12 cellular contexts compared by ENCODE assay signal in genomic region chr17:82053130-82053529, GRCh38. TPM values are rescaled to one million over a fixed set of nuclear protein-coding genes. Genes with fewer than 3 reads are reported as not detected.
DNase-seq lines count a peak whose midpoint lies in the region; ATAC-seq, FAIRE-seq and TF ChIP-seq lines count a peak whose summit lies in the region.
"Had no signal": no experiment of that assay in that cellular context is flagged by ENCODE, and none has a peak within 500 bp of the region (broad histone marks: within the 10 kb centered on the region; RNA-seq: fewer than 3 reads in every experiment).

No MANE protein-coding gene starts in this region.

- H3K27me3 ChIP-seq in heart right ventricle (no peaks in the 10 kb centered on the region), right atrium auricular region (no peaks in the 10 kb centered on the region), upper lobe of right lung (no peaks in the 10 kb centered on the region)

- FAIRE-seq in kidney (lab: Jason Lieb, UNC) = no peak

- peaks cover 12 to 39% (median 28%) of the 10 kb centered on the region in 9 donors for H3K4me1 ChIP-seq in heart right ventricle
- H3K4me1 ChIP-seq in right atrium auricular region = peaks cover 0 to 32% of the 10 kb centered on the region in 2 donors
- H3K4me1 ChIP-seq in kidney (ENCODE audit: control insufficient read depth in 1 of 2, insufficient read depth in 1 of 2, low read depth in 1 of 2, low read length in 2 of 2) = peaks cover 12 to 32% of the 10 kb centered on the region in 2 donors
- H3K4me1 ChIP-seq in upper lobe of right lung = peaks cover 20% of the 10 kb centered on the region

- H3K36me3 ChIP-seq in heart right ventricle (peaks cover 3 to 72% (median 29%) of the 10 kb centered on the region in 9 donors), right atrium auricular region (peaks cover 57% of the 10 kb centered on the region), kidney (ENCODE audit: control insufficient read depth in 1 of 2, insufficient read depth in 2 of 2, low read length in 2 of 2) (peaks cover 2 to 9% of the 10 kb centered on the region in 2 donors), upper lobe of right lung (peaks cover 50% of the 10 kb centered on the region)

- TF ChIP-seq CTCF in heart right ventricle (IDR thresholded peaks at IDR 0.05) (no peak), right atrium auricular region (IDR thresholded peaks at IDR 0.05) (no peak), kidney (IDR thresholded peaks at IDR 0.05; ENCODE audit: borderline replicate concordance, extremely low read depth, insufficient read depth) (no peak), upper lobe of right lung (IDR thresholded peaks at IDR 0.05) (no peak)

- no peak for ATAC-seq in heart right ventricle
- no peak for ATAC-seq in activated naive CD8-positive, alpha-beta T cell treated with anti-CD3 and anti-CD28 coated beads, Interleukin-2, amount 10 ng/mL, durations not matched to agents 7 days and 5 days (ENCODE audit: low read depth)
- no peak for ATAC-seq in upper lobe of right lung
- ATAC-seq in GM21528 (IDR thresholded peaks at IDR 0.05; ENCODE audit: low FRiP score, unreplicated experiment) = no peak

- H3K4me1 Mint-ChIP-seq in activated naive CD8-positive, alpha-beta T cell treated with anti-CD3 and anti-CD28 coated beads, Interleukin-2, amount 10 ng/mL, durations not matched to agents 7 days and 5 days = peaks cover 8% of the 10 kb centered on the region

- DNase-seq in heart right ventricle (no peak), right atrium auricular region (ENCODE audit: low spot score) (no peak), kidney (peak; percentile 72), upper lobe of right lung (no peak), NCI-H69 (lab: John Stamatoyannopoulos, UW) (no peak), ACHN (no peak)
- no peak for DNase-seq in activated naive CD8-positive, alpha-beta T cell treated with anti-CD3 and anti-CD28 coated beads, Interleukin-2, amount 10 ng/mL, durations not matched to agents 7 days and 5 days
- DNase-seq: activated CD4-positive, CD25-positive, alpha-beta regulatory T cell; DMS79 treated with DMSO at 0.1 percent for 48 hours; erythroblast; NCI-H1105 had no signal

- peak overlapping the region in 7 of 10 donors; percentile 73 to 97 (median 86) for H3K4me3 ChIP-seq in heart right ventricle
- peak overlapping the region in 1 of 2 donors; percentile 83 for H3K4me3 ChIP-seq in right atrium auricular region
- H3K4me3 ChIP-seq in kidney (ENCODE audit: low read length in 2 of 2) = peak overlapping the region in 1 of 2 donors; percentile 80
- peak overlapping the region; percentile 83 for H3K4me3 ChIP-seq in upper lobe of right lung

- H3K27me3 Mint-ChIP-seq in activated naive CD8-positive, alpha-beta T cell treated with anti-CD3 and anti-CD28 coated beads, Interleukin-2, amount 10 ng/mL, durations not matched to agents 7 days and 5 days = no peaks in the 10 kb centered on the region

- 90 to 92% methylated on average over 19 of the region's 19 CpGs for WGBS in heart right ventricle, 2 donors

- H3K4me3 Mint-ChIP-seq in activated naive CD8-positive, alpha-beta T cell treated with anti-CD3 and anti-CD28 coated beads, Interleukin-2, amount 10 ng/mL, durations not matched to agents 7 days and 5 days = peak overlapping the region; percentile 74

- H3K9me3 ChIP-seq in heart right ventricle = no peaks in the 10 kb centered on the region
- no peaks in the 10 kb centered on the region for H3K9me3 ChIP-seq in right atrium auricular region
- H3K9me3 ChIP-seq in kidney (ENCODE audit: control insufficient read depth in 1 of 2, low read length in 2 of 2) = no peaks in the 10 kb centered on the region
- no peaks in the 10 kb centered on the region for H3K9me3 ChIP-seq in upper lobe of right lung

- POLR2A ChIA-PET in activated naive CD8-positive, alpha-beta T cell treated with anti-CD3 and anti-CD28 coated beads, Interleukin-2, amount 10 ng/mL, durations not matched to agents 7 days and 5 days (lab: Charles Lee) = interaction anchor here (1.2 to 1.3 kb wide), 3 partner anchors 16 to 45 kb away, joined by 3 to 4 read pairs (median 3); partner anchors contain the start of genes DCXR and FASN

- in situ Hi-C loops in ACHN (cut with HindIII; ENCODE audit: low pct_ligation_motif_present, low pct_unique_long_range_greater_than_20kb, low sequenced_read_pairs) = no loop called here

- no peak overlapping the region for H3K27ac ChIP-seq in heart right ventricle
- no peak overlapping the region for H3K27ac ChIP-seq in right atrium auricular region
- H3K27ac ChIP-seq in kidney (ENCODE audit: low read depth in 2 of 2, low read length in 2 of 2) = no peak overlapping the region
- no peak overlapping the region for H3K27ac ChIP-seq in upper lobe of right lung

- H3K27ac Mint-ChIP-seq in activated naive CD8-positive, alpha-beta T cell treated with anti-CD3 and anti-CD28 coated beads, Interleukin-2, amount 10 ng/mL, durations not matched to agents 7 days and 5 days = peak overlapping the region; percentile 58

- intact Hi-C loops in heart right ventricle (cut with DNase I) = loop anchor here in 1 of 10 donors (5.0 kb wide), 1 partner anchor 44 kb away; the partner anchor contains the start of gene FASN
- intact Hi-C loops in kidney (cut with DNase I) = no loop called here
- intact Hi-C loops in upper lobe of right lung (cut with DNase I) = no loop called here

- no peaks in the 10 kb centered on the region for H3K36me3 Mint-ChIP-seq in activated naive CD8-positive, alpha-beta T cell treated with anti-CD3 and anti-CD28 coated beads, Interleukin-2, amount 10 ng/mL, durations not matched to agents 7 days and 5 days

- H3K9me3 Mint-ChIP-seq in activated naive CD8-positive, alpha-beta T cell treated with anti-CD3 and anti-CD28 coated beads, Interleukin-2, amount 10 ng/mL, durations not matched to agents 7 days and 5 days = no peaks in the 10 kb centered on the region

- peak overlapping the region in 1 of 2 donors; percentile 69 for H3K9ac ChIP-seq in kidney (ENCODE audit: low read length in 2 of 2)

RNA-seq across cellular contexts. Expression of gene GPS1, which starts 1.4 kb away (rescaled TPM):
- total RNA-seq in heart right ventricle = 10 to 100 TPM; 68.9 to 96.6 (median 80.6) TPM
- polyA plus RNA-seq in heart right ventricle = 100 to 1,000 TPM; 102 to 183 TPM
- total RNA-seq in right atrium auricular region = 10 to 100 TPM; 79.5 to 90.8 TPM
- 10 to 100 TPM; 76.0 to 79.8 TPM for total RNA-seq in activated naive CD8-positive, alpha-beta T cell treated with anti-CD3 and anti-CD28 coated beads, Interleukin-2, amount 10 ng/mL, durations not matched to agents 7 days and 5 days
- 99.3 TPM for total RNA-seq in kidney
- 149 TPM for polyA plus RNA-seq in kidney (ENCODE audit: insufficient read depth, low read depth, low replicate concordance)
- total RNA-seq in upper lobe of right lung = 78.0 TPM

RNA-seq across cellular contexts. Expression of gene RFNG, which starts 1.5 kb away (rescaled TPM):
- 10 to 100 TPM; 13.9 to 24.9 (median 18.9) TPM for total RNA-seq in heart right ventricle
- 10 to 100 TPM; 29.3 to 30.1 TPM for polyA plus RNA-seq in heart right ventricle
- total RNA-seq in right atrium auricular region = 10 to 100 TPM; 21.4 to 25.3 TPM
- 10 to 100 TPM; 28.7 to 28.8 TPM for total RNA-seq in activated naive CD8-positive, alpha-beta T cell treated with anti-CD3 and anti-CD28 coated beads, Interleukin-2, amount 10 ng/mL, durations not matched to agents 7 days and 5 days
- 29.8 TPM for total RNA-seq in kidney
- polyA plus RNA-seq in kidney (ENCODE audit: insufficient read depth, low read depth, low replicate concordance) = 47.3 TPM
- total RNA-seq in upper lobe of right lung = 38.5 TPM

RNA-seq across cellular contexts. Expression of gene DUS1L, which starts 12.5 kb away (rescaled TPM):
- total RNA-seq in heart right ventricle (10 to 100 TPM; 34.1 to 96.4 (median 43.1) TPM), right atrium auricular region (10 to 100 TPM; 33.3 to 45.7 TPM), kidney (84.8 TPM), upper lobe of right lung (82.4 TPM)
- polyA plus RNA-seq in heart right ventricle (100 to 1,000 TPM in 1 of 2 donors, 10 to 100 TPM in 1; 85.2 to 191 TPM), kidney (ENCODE audit: insufficient read depth, low read depth, low replicate concordance) (102 TPM)
- total RNA-seq in activated naive CD8-positive, alpha-beta T cell treated with anti-CD3 and anti-CD28 coated beads, Interleukin-2, amount 10 ng/mL, durations not matched to agents 7 days and 5 days = 100 to 1,000 TPM; 126 to 130 TPM

RNA-seq across cellular contexts. Expression of gene DCXR, which starts 15.6 kb away (rescaled TPM):
- total RNA-seq in heart right ventricle (100 to 1,000 TPM; 155 to 258 (median 187) TPM), right atrium auricular region (100 to 1,000 TPM; 169 to 213 TPM), kidney (102 TPM), upper lobe of right lung (143 TPM)
- polyA plus RNA-seq in heart right ventricle (100 to 1,000 TPM; 283 to 387 TPM), kidney (ENCODE audit: insufficient read depth, low read depth, low replicate concordance) (551 TPM)
- 100 to 1,000 TPM; 110 to 115 TPM for total RNA-seq in activated naive CD8-positive, alpha-beta T cell treated with anti-CD3 and anti-CD28 coated beads, Interleukin-2, amount 10 ng/mL, durations not matched to agents 7 days and 5 days

RNA-seq across cellular contexts. Expression of gene RAC3, which starts 21.7 kb away (rescaled TPM):
- total RNA-seq in heart right ventricle (1 to 10 TPM in 6 of 10 donors, under 1 TPM in 4; 0.82 to 1.6 (median 1.1) TPM), right atrium auricular region (1 to 10 TPM in 1 of 2 donors, under 1 TPM in 1; 0.93 to 2.6 TPM), kidney (2.6 TPM), upper lobe of right lung (3.4 TPM)
- polyA plus RNA-seq in heart right ventricle (1 to 10 TPM; 1.5 to 3.3 TPM), kidney (ENCODE audit: insufficient read depth, low read depth, low replicate concordance) (13.1 TPM)
- total RNA-seq in activated naive CD8-positive, alpha-beta T cell treated with anti-CD3 and anti-CD28 coated beads, Interleukin-2, amount 10 ng/mL, durations not matched to agents 7 days and 5 days = 1 to 10 TPM; 6.7 to 7.6 TPM
